ENCODE assay signal across 1 cellular context in the genomic region with DNA sequence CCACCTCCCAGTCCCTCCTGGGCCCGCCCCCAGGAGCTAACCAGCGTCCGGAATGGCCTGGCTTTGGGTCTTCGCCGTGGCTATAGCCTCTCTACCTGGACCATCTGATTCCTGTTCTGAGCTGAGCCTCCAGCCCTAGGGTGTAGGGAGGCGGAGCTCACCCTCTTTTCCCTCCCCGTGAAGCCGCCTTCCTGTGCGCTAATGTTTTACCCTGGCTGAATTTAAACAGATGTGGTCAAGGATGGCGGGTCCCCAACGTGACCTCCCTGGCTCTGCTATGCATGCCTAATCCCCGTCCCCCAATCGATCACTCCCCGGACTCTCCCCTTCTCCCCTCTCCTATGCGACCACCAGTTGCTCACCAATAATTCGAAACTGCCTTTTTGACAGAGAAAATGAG.
TF ChIP-seq lines count a peak whose summit lies in the region.

No MANE protein-coding gene starts in this region.

TF ChIP-seq in H1, 55 proteins besides CTCF, POLR2A, EP300 and RAD21 (continued from another document):
- TF ChIP-seq SP1 (IDR thresholded peaks at IDR 0.05; ENCODE audit: low read depth, low read length) (no peak), TEAD4 (IDR thresholded peaks at IDR 0.05; ENCODE audit: low read depth, low read length) (no peak), BRCA1 (IDR thresholded peaks at IDR 0.05; ENCODE audit: low read depth, low read length) (no peak), SAP30 (IDR thresholded peaks at IDR 0.05; ENCODE audit: insufficient read depth, insufficient replicate concordance, low read length) (no peak), RXRA (IDR thresholded peaks at IDR 0.05; ENCODE audit: insufficient read depth, low read depth, low read length) (no peak), KDM4A (IDR thresholded peaks at IDR 0.05; ENCODE audit: low read depth, low read length, severe bottlenecking) (no peak), CHD2 (IDR thresholded peaks at IDR 0.05; ENCODE audit: low read length) (no peak), ASH2L (IDR thresholded peaks at IDR 0.05; ENCODE audit: low read length) (no peak), SUZ12 (IDR thresholded peaks at IDR 0.05; ENCODE audit: low read length) (no peak), SP4 (IDR thresholded peaks at IDR 0.05; ENCODE audit: low read length) (no peak), MAFK (IDR thresholded peaks at IDR 0.05; ENCODE audit: low read depth, low read length) (no peak), POU5F1 (IDR thresholded peaks at IDR 0.05; ENCODE audit: low read depth, low read length) (no peak), SIN3A (conservative IDR thresholded peaks at IDR 0.05 in 1 of 2, IDR thresholded peaks at IDR 0.05 in 1 of 2; ENCODE audit: low read depth in 1 of 2, low read length in 2 of 2) (no peak), YY1 (IDR thresholded peaks at IDR 0.05; ENCODE audit: low read depth, low read length) (no peak)
